25 cellular contexts compared by ENCODE assay signal in genomic region chr3:180820400-180820799, GRCh38.
A peak's percentile ranks its signal among the peaks of the same experiment; 100 is the strongest.
DNase-seq lines count a peak whose midpoint lies in the region; ATAC-seq and TF ChIP-seq lines count a peak whose summit lies in the region.
"Had no signal": no experiment of that assay in that cellular context is flagged by ENCODE, and none has a peak within 500 bp of the region (broad histone marks: within the 10 kb centered on the region; RNA-seq: fewer than 3 reads in every experiment).

No MANE protein-coding gene starts in this region.

- no peaks in the 10 kb centered on the region for H3K9me3 Mint-ChIP-seq in stimulated activated effector memory CD8-positive, alpha-beta T cell treated with anti-CD3 and anti-CD28 coated beads, Interleukin-12 subunit alpha, Interleukin-12 subunit beta, amount 100 ng/mL, for 72 hours
- H3K9me3 Mint-ChIP-seq in activated naive CD4-positive, alpha-beta T cell treated with anti-CD3 and anti-CD28 coated beads for 36 hours = no peaks in the 10 kb centered on the region
- H3K9me3 Mint-ChIP-seq in glutamatergic neuron (ENCODE audit: unreplicated experiment) = no peaks in the 10 kb centered on the region
- H3K9me3 Mint-ChIP-seq: CD4-positive, alpha-beta memory T cell; CD8-positive, alpha-beta memory T cell had no signal

- H3K36me3 ChIP-seq in IMR-90 (ENCODE audit: control insufficient read depth, insufficient read depth, low read length) (no peaks in the 10 kb centered on the region), neuronal stem cell (replicated peaks in 1 of 2; ENCODE audit: control insufficient read depth in 2 of 2, insufficient read depth in 2 of 2, low read length in 2 of 2) (no peaks in the 10 kb centered on the region), aorta (ENCODE audit: control insufficient read depth in 1 of 2, insufficient read depth in 2 of 2, low read length in 1 of 2) (no peaks in the 10 kb centered on the region)
- H3K36me3 ChIP-seq: BE2C, BLaER1 had no signal

- H4K8ac ChIP-seq in IMR-90 (ENCODE audit: low read depth in 2 of 2, low read length in 2 of 2) (no peak overlapping the region), neuronal stem cell (ENCODE audit: low read depth, low read length) (peak overlapping the region; percentile 82)

- H3K4me3 ChIP-seq in IMR-90 (ENCODE audit: insufficient read depth, low read depth, low read length) (no peak overlapping the region), neuronal stem cell (ENCODE audit: low read length in 2 of 2) (peak overlapping the region in 1 of 2 donors; percentile 51), aorta (ENCODE audit: low read length in 2 of 2) (no peak overlapping the region)
- H3K4me3 ChIP-seq: BLaER1, GM12878 had no signal

- 76% methylated on average over 11 of the region's 15 CpGs; no CpG with 5 or more reads in 1 of the 2 experiments for WGBS in IMR-90 (ENCODE audit: extremely low coverage in 2 of 2, insufficient read length in 1 of 2), 2 experiments
- WGBS in neuronal stem cell (ENCODE audit: extremely low coverage in 2 of 2, insufficient read length in 2 of 2, insufficient replicate concordance in 1 of 2), 2 donors = no CpG with 5 or more reads among the region's 15 CpGs
- WGBS in aorta, 2 donors = 93% methylated on average over 15 of the region's 15 CpGs

- ATAC-seq in IMR-90 (ENCODE audit: low read depth) (no peak), aorta (ENCODE audit: low FRiP score) (peak; percentile 44)
- peak; percentile 26 for ATAC-seq in stimulated activated effector memory CD8-positive, alpha-beta T cell treated with anti-CD3 and anti-CD28 coated beads, Interleukin-12 subunit alpha, Interleukin-12 subunit beta, amount 100 ng/mL, for 72 hours
- ATAC-seq: GM12878 had no signal

- H2AK5ac ChIP-seq in IMR-90 (ENCODE audit: low read depth, low read length) (no peak overlapping the region), neuronal stem cell (ENCODE audit: low read depth, low read length) (peak overlapping the region; percentile 57)

- H3K4ac ChIP-seq in IMR-90 (ENCODE audit: low read depth, low read length) (no peak overlapping the region), neuronal stem cell (ENCODE audit: low read length) (no peak overlapping the region)

- no peak for TF ChIP-seq POLR2A in IMR-90 (IDR thresholded peaks at IDR 0.05; ENCODE audit: low read depth, low read length)

- no peak overlapping the region for H3K4me2 ChIP-seq in IMR-90 (ENCODE audit: low read depth, low read length)
- H3K4me2 ChIP-seq in neuronal stem cell (ENCODE audit: insufficient read depth, low read length, poor library complexity, severe bottlenecking) = no peak overlapping the region
- H3K4me2 ChIP-seq: BLaER1 had no signal

- H3K4me1 Mint-ChIP-seq in stimulated activated effector memory CD8-positive, alpha-beta T cell treated with anti-CD3 and anti-CD28 coated beads, Interleukin-12 subunit alpha, Interleukin-12 subunit beta, amount 100 ng/mL, for 72 hours = no peaks in the 10 kb centered on the region
- no peaks in the 10 kb centered on the region for H3K4me1 Mint-ChIP-seq in activated naive CD4-positive, alpha-beta T cell treated with anti-CD3 and anti-CD28 coated beads for 36 hours (ENCODE audit: low read depth)
- H3K4me1 Mint-ChIP-seq in glutamatergic neuron (ENCODE audit: low read depth, unreplicated experiment) = no peaks in the 10 kb centered on the region
- H3K4me1 Mint-ChIP-seq: CD14-positive monocyte; CD8-positive, alpha-beta memory T cell had no signal

- H3K4me1 ChIP-seq in IMR-90 (ENCODE audit: control insufficient read depth, insufficient read depth, low read length) (no peaks in the 10 kb centered on the region), neuronal stem cell (ENCODE audit: control insufficient read depth in 2 of 2, insufficient read depth in 1 of 2, low read depth in 1 of 2, low read length in 2 of 2) (no peaks in the 10 kb centered on the region), aorta (ENCODE audit: control insufficient read depth in 1 of 2, insufficient read depth in 2 of 2, low read length in 2 of 2) (no peaks in the 10 kb centered on the region)
- H3K4me1 ChIP-seq: BE2C had no signal

- no peak overlapping the region for H3K56ac ChIP-seq in IMR-90 (ENCODE audit: extremely low read depth, insufficient read depth, low read length)

- H3K18ac ChIP-seq in IMR-90 (ENCODE audit: low read depth, low read length) (no peak overlapping the region), neuronal stem cell (ENCODE audit: low read length) (no peak overlapping the region)

- H3K27me3 ChIP-seq in IMR-90 (ENCODE audit: control insufficient read depth, insufficient read depth, low read length) = no peaks in the 10 kb centered on the region
- H3K27me3 ChIP-seq in neuronal stem cell (ENCODE audit: control insufficient read depth in 3 of 3, insufficient read depth in 3 of 3, low read depth in 1 of 3, low read length in 3 of 3) = no peaks in the 10 kb centered on the region
- H3K27me3 ChIP-seq in aorta (ENCODE audit: control insufficient read depth in 1 of 2, insufficient read depth in 2 of 2, low read length in 1 of 2) = no peaks in the 10 kb centered on the region
- H3K27me3 ChIP-seq: BE2C, BLaER1 had no signal

- peaks cover 10% of the 10 kb centered on the region for H3K9me3 ChIP-seq in IMR-90 (ENCODE audit: control insufficient read depth, insufficient read depth, low read length)
- no peaks in the 10 kb centered on the region for H3K9me3 ChIP-seq in neuronal stem cell (replicated peaks in 1 of 2; ENCODE audit: control insufficient read depth in 2 of 2, insufficient read depth in 1 of 2, low read depth in 1 of 2, low read length in 2 of 2)
- H3K9me3 ChIP-seq in aorta (ENCODE audit: control insufficient read depth, low read length) = no peaks in the 10 kb centered on the region
- H3K9me3 ChIP-seq: BE2C, BLaER1 had no signal

- no peak overlapping the region for H2BK20ac ChIP-seq in IMR-90 (ENCODE audit: low read depth, low read length)

- intact Hi-C loops in IMR-90 (cut with micrococcal nuclease) (no loop called here), aorta (cut with DNase I) (no loop called here)
- intact Hi-C loops in activated naive CD4-positive, alpha-beta T cell treated with anti-CD3 and anti-CD28 coated beads for 36 hours (cut with micrococcal nuclease) = no loop called here

- no peak overlapping the region for H3K4me3 Mint-ChIP-seq in stimulated activated effector memory CD8-positive, alpha-beta T cell treated with anti-CD3 and anti-CD28 coated beads, Interleukin-12 subunit alpha, Interleukin-12 subunit beta, amount 100 ng/mL, for 72 hours
- no peak overlapping the region for H3K4me3 Mint-ChIP-seq in activated naive CD4-positive, alpha-beta T cell treated with anti-CD3 and anti-CD28 coated beads for 36 hours
- H3K4me3 Mint-ChIP-seq in glutamatergic neuron (ENCODE audit: unreplicated experiment) = no peak overlapping the region
- H3K4me3 Mint-ChIP-seq: CD14-positive monocyte; CD4-positive, alpha-beta memory T cell; CD4-positive, CD25-positive, alpha-beta regulatory T cell; CD8-positive, alpha-beta memory T cell had no signal

- no peak overlapping the region for H2BK120ac ChIP-seq in IMR-90 (ENCODE audit: low read depth, low read length)
- no peak overlapping the region for H2BK120ac ChIP-seq in neuronal stem cell (ENCODE audit: low read depth, low read length)

- H3K9ac ChIP-seq in IMR-90 (ENCODE audit: low read depth, low read length) (no peak overlapping the region), neuronal stem cell (ENCODE audit: low read depth, low read length, poor library complexity) (no peak overlapping the region)
- H3K9ac ChIP-seq: BLaER1 had no signal

- no peak overlapping the region for H3K23ac ChIP-seq in IMR-90 (ENCODE audit: low read depth, low read length)
- peak overlapping the region; percentile 85 for H3K23ac ChIP-seq in neuronal stem cell (ENCODE audit: low read depth, low read length, poor library complexity)

- TF ChIP-seq CTCF in IMR-90 (conservative IDR thresholded peaks at IDR 0.05; ENCODE audit: low read depth, low read length) = no peak
- TF ChIP-seq CTCF in glutamatergic neuron (IDR thresholded peaks at IDR 0.05; ENCODE audit: partially characterized antibody, unreplicated experiment) = no peak

- DNase-seq in IMR-90 = no peak
- DNase-seq in neuronal stem cell (ENCODE audit: low spot score) = no peak
- DNase-seq in stimulated activated effector memory CD8-positive, alpha-beta T cell treated with anti-CD3 and anti-CD28 coated beads, Interleukin-12 subunit alpha, Interleukin-12 subunit beta, amount 100 ng/mL, for 72 hours (ENCODE audit: low spot score in 2 of 2) = no peak
- no peak for DNase-seq in aorta
- no peak for DNase-seq in activated naive CD4-positive, alpha-beta T cell treated with anti-CD3 and anti-CD28 coated beads for 36 hours
- DNase-seq in putamen (ENCODE audit: low spot score) = no peak
- no peak for DNase-seq in glutamatergic neuron
- DNase-seq: 8988T; ACHN; BE2C; C1 segment of cervical spinal cord; CD4-positive, alpha-beta memory T cell; CD4-positive, CD25-positive, alpha-beta regulatory T cell; CD8-positive, alpha-beta memory T cell; COR-L47; DMS 273 treated with DMSO at 0.1 percent for 48 hours; DMS153; DMS53; DMS79; DND-41; EL; GDM1 had no signal

- H2BK15ac ChIP-seq in IMR-90 (ENCODE audit: low read depth, low read length) (no peak overlapping the region), neuronal stem cell (ENCODE audit: low read length) (no peak overlapping the region)

- no peak overlapping the region for H2BK5ac ChIP-seq in IMR-90 (ENCODE audit: low read depth, low read length, poor library complexity, severe bottlenecking)
- H2BK5ac ChIP-seq in neuronal stem cell (ENCODE audit: low read length) = no peak overlapping the region

- in situ Hi-C loops in IMR-90 (cut with MboI; ENCODE audit: low sequenced_read_pairs) = no loop called here

- H4K5ac ChIP-seq in IMR-90 (ENCODE audit: low read depth, low read length) = no peak overlapping the region

- H2AFZ ChIP-seq in IMR-90 (replicated peaks; ENCODE audit: low read length, poor library complexity) = peak overlapping the region; percentile 51
- H2AFZ ChIP-seq in neuronal stem cell (ENCODE audit: low read length) = no peak overlapping the region

- TF ChIP-seq RAD21 in IMR-90 (IDR thresholded peaks at IDR 0.05; ENCODE audit: low read length) = no peak

- H2AK9ac ChIP-seq in IMR-90 (replicated peaks; ENCODE audit: low read depth, low read length, poor library complexity) = no peak overlapping the region

- H4K20me1 ChIP-seq in IMR-90 (ENCODE audit: insufficient read depth, low read length) = no peaks in the 10 kb centered on the region
- H4K20me1 ChIP-seq: BLaER1 had no signal

- peaks cover 3% of the 10 kb centered on the region for H3K27me3 Mint-ChIP-seq in activated naive CD4-positive, alpha-beta T cell treated with anti-CD3 and anti-CD28 coated beads for 36 hours (ENCODE audit: low read depth)
- H3K27me3 Mint-ChIP-seq in glutamatergic neuron (ENCODE audit: unreplicated experiment) = no peaks in the 10 kb centered on the region
- H3K27me3 Mint-ChIP-seq: CD4-positive, CD25-positive, alpha-beta regulatory T cell had no signal

- no peak overlapping the region for H2BK12ac ChIP-seq in neuronal stem cell (ENCODE audit: low read length)

- POLR2A ChIA-PET in IMR-90 (lab: Charles Lee; ENCODE audit: unreplicated experiment) = no interaction called here

- no peak overlapping the region for H3K27ac Mint-ChIP-seq in stimulated activated effector memory CD8-positive, alpha-beta T cell treated with anti-CD3 and anti-CD28 coated beads, Interleukin-12 subunit alpha, Interleukin-12 subunit beta, amount 100 ng/mL, for 72 hours
- H3K27ac Mint-ChIP-seq in activated naive CD4-positive, alpha-beta T cell treated with anti-CD3 and anti-CD28 coated beads for 36 hours = no peak overlapping the region
- H3K27ac Mint-ChIP-seq in glutamatergic neuron (ENCODE audit: unreplicated experiment) = no peak overlapping the region
- H3K27ac Mint-ChIP-seq: CD14-positive monocyte; CD4-positive, alpha-beta memory T cell; CD4-positive, CD25-positive, alpha-beta regulatory T cell; CD8-positive, alpha-beta memory T cell had no signal

- H4K91ac ChIP-seq in IMR-90 (ENCODE audit: insufficient read depth, low read depth, low read length) = no peak overlapping the region
- H4K91ac ChIP-seq in neuronal stem cell (ENCODE audit: low read depth, low read length, poor library complexity) = no peak overlapping the region

- H3K79me1 ChIP-seq in IMR-90 (ENCODE audit: low read depth in 1 of 2, low read length in 2 of 2) (no peaks in the 10 kb centered on the region), neuronal stem cell (ENCODE audit: low read depth, low read length) (no peaks in the 10 kb centered on the region)

- dilution Hi-C loops in IMR-90 (cut with HindIII; ENCODE audit: low sequenced_read_pairs, unreplicated experiment) = no loop called here

- CTCF ChIA-PET in IMR-90 (lab: Yijun Ruan, JAX) = no interaction called here
- CTCF ChIA-PET in activated naive CD4-positive, alpha-beta T cell treated with anti-CD3 and anti-CD28 coated beads for 36 hours (lab: Charles Lee) = no interaction called here

- H3K27ac ChIP-seq in IMR-90 (ENCODE audit: insufficient read depth, low read length) = no peak overlapping the region
- no peak overlapping the region for H3K27ac ChIP-seq in neuronal stem cell (replicated peaks; ENCODE audit: low read length)
- H3K27ac ChIP-seq in aorta (ENCODE audit: low read depth in 1 of 2, low read length in 2 of 2) = no peak overlapping the region
- H3K27ac ChIP-seq: BLaER1 had no signal

- H3K36me3 Mint-ChIP-seq in stimulated activated effector memory CD8-positive, alpha-beta T cell treated with anti-CD3 and anti-CD28 coated beads, Interleukin-12 subunit alpha, Interleukin-12 subunit beta, amount 100 ng/mL, for 72 hours = no peaks in the 10 kb centered on the region
- H3K36me3 Mint-ChIP-seq in activated naive CD4-positive, alpha-beta T cell treated with anti-CD3 and anti-CD28 coated beads for 36 hours (ENCODE audit: low read depth) = no peaks in the 10 kb centered on the region
- no peaks in the 10 kb centered on the region for H3K36me3 Mint-ChIP-seq in glutamatergic neuron (ENCODE audit: unreplicated experiment)
- H3K36me3 Mint-ChIP-seq: CD14-positive monocyte; CD4-positive, alpha-beta memory T cell; CD4-positive, CD25-positive, alpha-beta regulatory T cell; CD8-positive, alpha-beta memory T cell had no signal

- BruUV-seq in IMR-90 (replicated peaks; lab: Mats Ljungman, UMichigan) = no TSS peak

- H3K14ac ChIP-seq in IMR-90 (replicated peaks; ENCODE audit: low read depth, low read length) (no peak overlapping the region), neuronal stem cell (ENCODE audit: low read length) (peak overlapping the region; percentile 71)

- no peaks in the 10 kb centered on the region for H3K9me1 ChIP-seq in IMR-90 (ENCODE audit: insufficient read depth, low read length)
